Comparison of ENCODE assay signal across 1 cellular context in the genomic region with DNA sequence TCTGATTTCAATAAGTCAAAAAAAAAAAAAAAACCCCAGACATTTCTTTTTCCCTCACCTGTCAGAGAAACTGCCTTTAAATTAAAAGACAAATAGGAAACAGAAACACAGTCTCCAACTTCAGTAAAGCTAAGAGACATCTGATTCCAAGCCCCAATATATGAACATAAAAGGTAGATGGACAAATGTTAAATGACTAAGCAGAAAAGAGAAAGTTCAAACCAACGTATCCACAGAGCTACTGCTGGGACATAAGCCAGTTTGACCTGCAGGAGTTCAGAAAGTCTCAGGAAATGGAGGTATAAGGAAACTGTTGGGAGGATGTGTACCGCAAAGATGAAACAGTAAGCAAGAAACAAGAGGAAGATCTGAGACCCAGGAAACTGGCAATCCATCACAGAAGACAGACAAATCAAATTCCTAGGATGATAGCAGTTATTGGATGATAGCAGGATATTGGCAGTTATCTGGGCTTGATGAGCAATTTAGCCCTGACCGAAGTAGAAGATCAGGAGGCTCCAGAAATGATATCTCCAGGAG.
TF ChIP-seq lines count a peak whose summit lies in the region.

No MANE protein-coding gene starts in this region.

TF ChIP-seq in K562, 482 proteins besides CTCF, POLR2A, EP300 and RAD21 (continued from another document and continues in another):
- no peak; a peak in 1 of 4 replicates for TF ChIP-seq BCLAF1 (IDR thresholded peaks at IDR 0.05; ENCODE audit: borderline replicate concordance in 1 of 2, control insufficient read depth in 1 of 2, low read depth in 2 of 2, low read length in 1 of 2)
- no peak for TF ChIP-seq HMGXB4 (CRISPR knock-in tag; IDR thresholded peaks at IDR 0.05)
- TF ChIP-seq TRIM25 (IDR thresholded peaks at IDR 0.05; ENCODE audit: borderline replicate concordance), result no peak
- no peak for TF ChIP-seq ZFPM2 (CRISPR knock-in tag; IDR thresholded peaks at IDR 0.05)
- TF ChIP-seq TAF1 (IDR thresholded peaks at IDR 0.05; ENCODE audit: control insufficient read depth, extremely low read depth, insufficient read depth, low read length, severe bottlenecking), result no peak
- no peak for TF ChIP-seq IRF1 (CRISPR knock-in tag; IDR thresholded peaks at IDR 0.05; ENCODE audit: borderline replicate concordance)
- TF ChIP-seq MAFG (tag; conservative IDR thresholded peaks at IDR 0.05), result peak; percentile 65; the same call in 1 of the 2 replicates
- no peak for TF ChIP-seq RNF2 (IDR thresholded peaks at IDR 0.05)
- no peak for TF ChIP-seq EP400 (IDR thresholded peaks at IDR 0.05)
- no peak for TF ChIP-seq MEF2D (tag; conservative IDR thresholded peaks at IDR 0.05; ENCODE audit: low read depth)
- no peak for TF ChIP-seq ZNF668 (CRISPR knock-in tag; IDR thresholded peaks at IDR 0.05)
- no peak for TF ChIP-seq SMARCC2 (IDR thresholded peaks at IDR 0.05; ENCODE audit: low read depth)
- TF ChIP-seq ZNF583 (CRISPR knock-in tag; IDR thresholded peaks at IDR 0.05), result no peak
- no peak for TF ChIP-seq RBM15 (IDR thresholded peaks at IDR 0.05; ENCODE audit: insufficient read depth, low read length)
- TF ChIP-seq, protein P1, sequence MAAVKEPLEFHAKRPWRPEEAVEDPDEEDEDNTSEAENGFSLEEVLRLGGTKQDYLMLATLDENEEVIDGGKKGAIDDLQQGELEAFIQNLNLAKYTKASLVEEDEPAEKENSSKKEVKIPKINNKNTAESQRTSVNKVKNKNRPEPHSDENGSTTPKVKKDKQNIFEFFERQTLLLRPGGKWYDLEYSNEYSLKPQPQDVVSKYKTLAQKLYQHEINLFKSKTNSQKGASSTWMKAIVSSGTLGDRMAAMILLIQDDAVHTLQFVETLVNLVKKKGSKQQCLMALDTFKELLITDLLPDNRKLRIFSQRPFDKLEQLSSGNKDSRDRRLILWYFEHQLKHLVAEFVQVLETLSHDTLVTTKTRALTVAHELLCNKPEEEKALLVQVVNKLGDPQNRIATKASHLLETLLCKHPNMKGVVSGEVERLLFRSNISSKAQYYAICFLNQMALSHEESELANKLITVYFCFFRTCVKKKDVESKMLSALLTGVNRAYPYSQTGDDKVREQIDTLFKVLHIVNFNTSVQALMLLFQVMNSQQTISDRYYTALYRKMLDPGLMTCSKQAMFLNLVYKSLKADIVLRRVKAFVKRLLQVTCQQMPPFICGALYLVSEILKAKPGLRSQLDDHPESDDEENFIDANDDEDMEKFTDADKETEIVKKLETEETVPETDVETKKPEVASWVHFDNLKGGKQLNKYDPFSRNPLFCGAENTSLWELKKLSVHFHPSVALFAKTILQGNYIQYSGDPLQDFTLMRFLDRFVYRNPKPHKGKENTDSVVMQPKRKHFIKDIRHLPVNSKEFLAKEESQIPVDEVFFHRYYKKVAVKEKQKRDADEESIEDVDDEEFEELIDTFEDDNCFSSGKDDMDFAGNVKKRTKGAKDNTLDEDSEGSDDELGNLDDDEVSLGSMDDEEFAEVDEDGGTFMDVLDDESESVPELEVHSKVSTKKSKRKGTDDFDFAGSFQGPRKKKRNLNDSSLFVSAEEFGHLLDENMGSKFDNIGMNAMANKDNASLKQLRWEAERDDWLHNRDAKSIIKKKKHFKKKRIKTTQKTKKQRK (IDR thresholded peaks at IDR 0.05; ENCODE audit: borderline replicate concordance, low read depth, low read length), result no peak
- peak; percentile 17 for TF ChIP-seq MEIS2 (IDR thresholded peaks at IDR 0.05; ENCODE audit: partially characterized antibody)
- TF ChIP-seq ZBTB34 (CRISPR knock-in tag; IDR thresholded peaks at IDR 0.05), result no peak
- TF ChIP-seq BDP1 (IDR thresholded peaks at IDR 0.05; ENCODE audit: insufficient read depth, insufficient read length), result no peak
- TF ChIP-seq MAZ (CRISPR knock-in tag; conservative IDR thresholded peaks at IDR 0.05 in 1 of 2, IDR thresholded peaks at IDR 0.05 in 1 of 2), result no peak
- peak; percentile 89 for TF ChIP-seq EWSR1 (IDR thresholded peaks at IDR 0.05; ENCODE audit: borderline replicate concordance, low read depth, partially characterized antibody)
- no peak for TF ChIP-seq MTA3 (IDR thresholded peaks at IDR 0.05; ENCODE audit: borderline replicate concordance)
- no peak for TF ChIP-seq BRD9 (IDR thresholded peaks at IDR 0.05; ENCODE audit: low read depth, partially characterized antibody)
- TF ChIP-seq ETS2 (tag; IDR thresholded peaks at IDR 0.05; ENCODE audit: borderline replicate concordance, poor library complexity, severe bottlenecking), result no peak
- TF ChIP-seq ZNF12 (CRISPR knock-in tag; IDR thresholded peaks at IDR 0.05), result no peak
- no peak for TF ChIP-seq SIRT6 (IDR thresholded peaks at IDR 0.05; ENCODE audit: low read depth, low read length)
- no peak for TF ChIP-seq PURB (CRISPR knock-in tag; IDR thresholded peaks at IDR 0.05; ENCODE audit: low read depth)
- peak; percentile 10; the same call in 1 of the 2 replicates for TF ChIP-seq CBFA2T3 (IDR thresholded peaks at IDR 0.05)
- TF ChIP-seq, protein P2, sequence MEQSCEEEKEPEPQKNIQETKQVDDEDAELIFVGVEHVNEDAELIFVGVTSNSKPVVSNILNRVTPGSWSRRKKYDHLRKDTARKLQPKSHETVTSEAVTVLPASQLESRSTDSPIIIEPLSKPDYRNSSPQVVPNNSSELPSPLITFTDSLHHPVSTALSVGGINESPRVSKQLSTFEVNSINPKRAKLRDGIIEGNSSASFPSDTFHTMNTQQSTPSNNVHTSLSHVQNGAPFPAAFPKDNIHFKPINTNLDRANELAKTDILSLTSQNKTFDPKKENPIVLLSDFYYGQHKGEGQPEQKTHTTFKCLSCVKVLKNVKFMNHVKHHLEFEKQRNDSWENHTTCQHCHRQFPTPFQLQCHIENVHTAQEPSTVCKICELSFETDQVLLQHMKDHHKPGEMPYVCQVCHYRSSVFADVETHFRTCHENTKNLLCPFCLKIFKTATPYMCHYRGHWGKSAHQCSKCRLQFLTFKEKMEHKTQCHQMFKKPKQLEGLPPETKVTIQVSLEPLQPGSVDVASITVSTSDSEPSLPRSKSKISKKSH (CRISPR knock-in tag; IDR thresholded peaks at IDR 0.05), result no peak
- peak; percentile 20; the same call in 1 of the 2 replicates for TF ChIP-seq MAFF (IDR thresholded peaks at IDR 0.05; ENCODE audit: low read length)
- TF ChIP-seq RBM17 (IDR thresholded peaks at IDR 0.05; ENCODE audit: borderline replicate concordance, low read depth, low read length), result no peak
- TF ChIP-seq, protein P3, sequence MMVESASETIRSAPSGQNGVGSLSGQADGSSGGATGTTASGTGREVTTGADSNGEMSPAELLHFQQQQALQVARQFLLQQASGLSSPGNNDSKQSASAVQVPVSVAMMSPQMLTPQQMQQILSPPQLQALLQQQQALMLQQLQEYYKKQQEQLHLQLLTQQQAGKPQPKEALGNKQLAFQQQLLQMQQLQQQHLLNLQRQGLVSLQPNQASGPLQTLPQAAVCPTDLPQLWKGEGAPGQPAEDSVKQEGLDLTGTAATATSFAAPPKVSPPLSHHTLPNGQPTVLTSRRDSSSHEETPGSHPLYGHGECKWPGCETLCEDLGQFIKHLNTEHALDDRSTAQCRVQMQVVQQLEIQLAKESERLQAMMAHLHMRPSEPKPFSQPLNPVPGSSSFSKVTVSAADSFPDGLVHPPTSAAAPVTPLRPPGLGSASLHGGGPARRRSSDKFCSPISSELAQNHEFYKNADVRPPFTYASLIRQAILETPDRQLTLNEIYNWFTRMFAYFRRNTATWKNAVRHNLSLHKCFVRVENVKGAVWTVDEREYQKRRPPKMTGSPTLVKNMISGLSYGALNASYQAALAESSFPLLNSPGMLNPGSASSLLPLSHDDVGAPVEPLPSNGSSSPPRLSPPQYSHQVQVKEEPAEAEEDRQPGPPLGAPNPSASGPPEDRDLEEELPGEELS (CRISPR knock-in tag; IDR thresholded peaks at IDR 0.05; ENCODE audit: borderline replicate concordance), result no peak
- TF ChIP-seq ZNF316 (IDR thresholded peaks at IDR 0.05), result peak; percentile 36; the same call in 1 of the 2 replicates
- no peak for TF ChIP-seq RBFOX2 (IDR thresholded peaks at IDR 0.05; ENCODE audit: low read depth, low read length)
- no peak for TF ChIP-seq HMG20A (CRISPR knock-in tag; conservative IDR thresholded peaks at IDR 0.05)
- no peak for TF ChIP-seq MYC (IDR thresholded peaks at IDR 0.05; ENCODE audit: low read depth, low read length)
- TF ChIP-seq MYC (CRISPR knock-in tag; IDR thresholded peaks at IDR 0.05; ENCODE audit: borderline replicate concordance, low read depth), result no peak
- TF ChIP-seq ZNF780A (CRISPR knock-in tag; IDR thresholded peaks at IDR 0.05), result no peak
- no peak for TF ChIP-seq RFX7 (CRISPR knock-in tag; IDR thresholded peaks at IDR 0.05)
- no peak for TF ChIP-seq ESRRB (CRISPR knock-in tag; IDR thresholded peaks at IDR 0.05; ENCODE audit: borderline replicate concordance)
- TF ChIP-seq ILK (tag; IDR thresholded peaks at IDR 0.05; ENCODE audit: borderline replicate concordance, low read depth), result no peak
- TF ChIP-seq ZNF311 (CRISPR knock-in tag; IDR thresholded peaks at IDR 0.05), result no peak
- TF ChIP-seq ZNF77 (CRISPR knock-in tag; IDR thresholded peaks at IDR 0.05), result no peak
- TF ChIP-seq HCFC1 (IDR thresholded peaks at IDR 0.05; ENCODE audit: low read depth, low read length), result no peak
- no peak for TF ChIP-seq NR2C1 (IDR thresholded peaks at IDR 0.05)
- TF ChIP-seq NR2C1 (tag; IDR thresholded peaks at IDR 0.05), result no peak
- TF ChIP-seq FOXA3 (CRISPR knock-in tag; conservative IDR thresholded peaks at IDR 0.05 in 1 of 2, IDR thresholded peaks at IDR 0.05 in 1 of 2), result no peak
- no peak for TF ChIP-seq ELF4 (CRISPR knock-in tag; IDR thresholded peaks at IDR 0.05)
- no peak for TF ChIP-seq ZNF263 (CRISPR knock-in tag; IDR thresholded peaks at IDR 0.05; ENCODE audit: borderline replicate concordance)
- TF ChIP-seq NFIX (CRISPR knock-in tag; IDR thresholded peaks at IDR 0.05; ENCODE audit: low read depth), result no peak
